In genomic region chr5:76209297-76209696, GRCh38 we compare ENCODE assay signal across 1 cellular context.
TF ChIP-seq lines count a peak whose summit lies in the region.

No MANE protein-coding gene starts in this region.

TF ChIP-seq in GM23338, 12 proteins besides CTCF, POLR2A, EP300 and RAD21 (continued from another document):
- no peak for TF ChIP-seq ZNF462 (CRISPR knock-in tag; IDR thresholded peaks at IDR 0.05)
- TF ChIP-seq ZNF114 (CRISPR knock-in tag; IDR thresholded peaks at IDR 0.05): no peak
- TF ChIP-seq STAT1 (IDR thresholded peaks at IDR 0.05; ENCODE audit: unreplicated experiment): no peak
- TF ChIP-seq EZH2 (IDR thresholded peaks at IDR 0.05; ENCODE audit: low read depth, unreplicated experiment): no peak
- no peak for TF ChIP-seq EZH2phosphoT487 (IDR thresholded peaks at IDR 0.05; ENCODE audit: unreplicated experiment)
- TF ChIP-seq JUNB (IDR thresholded peaks at IDR 0.05; ENCODE audit: unreplicated experiment): no peak
- TF ChIP-seq ZNF331 (CRISPR knock-in tag; IDR thresholded peaks at IDR 0.05; ENCODE audit: low read depth): no peak
- TF ChIP-seq ETS1 (IDR thresholded peaks at IDR 0.05): no peak
TF ChIP-seq in GM23338: peak in this region for 0.
